ENCODE assay signal across 20 cellular contexts in genomic region chr2:215967590-215968373, GRCh38. TPM values are rescaled to one million over a fixed set of nuclear protein-coding genes. Genes with fewer than 3 reads are reported as not detected.
A peak's percentile ranks its signal among the peaks of the same experiment; 100 is the strongest.
DNase-seq lines count a peak whose midpoint lies in the region; ATAC-seq and TF ChIP-seq lines count a peak whose summit lies in the region.
"Had no signal": no experiment of that assay in that cellular context is flagged by ENCODE, and none has a peak within 500 bp of the region (broad histone marks: within the 10 kb centered on the region; RNA-seq: fewer than 3 reads in every experiment).

No MANE protein-coding gene starts in this region.

- H4K91ac ChIP-seq in IMR-90 (ENCODE audit: insufficient read depth, low read depth, low read length), result no peak overlapping the region

- no peak overlapping the region for H3K4ac ChIP-seq in IMR-90 (ENCODE audit: low read depth, low read length)

- in situ Hi-C loops in IMR-90 (cut with MboI; ENCODE audit: low sequenced_read_pairs), result no loop called here

- H3K9ac ChIP-seq in IMR-90 (ENCODE audit: low read depth, low read length) (no peak overlapping the region), smooth muscle cell (ENCODE audit: low read depth) (no peak overlapping the region)

- no peak for DNase-seq in activated naive CD4-positive, alpha-beta T cell treated with anti-CD3 and anti-CD28 coated beads, Interleukin-2, amount 10 ng/mL, durations not matched to agents 7 days and 5 days
- no peak for DNase-seq in activated naive CD4-positive, alpha-beta T cell treated with anti-CD3 and anti-CD28 coated beads for 36 hours
- DNase-seq in IMR-90 (peak; percentile 25), smooth muscle cell (lab: John Stamatoyannopoulos, UW; ENCODE audit: unreplicated experiment) (no peak), COLO668 (lab: John Stamatoyannopoulos, UW; ENCODE audit: unreplicated experiment) (no peak), HK-2 (ENCODE audit: unreplicated experiment) (no peak), natural killer cell (no peak)
- peak; percentile 26 for DNase-seq in activated CD4-positive, alpha-beta memory T cell treated with anti-CD3 and anti-CD28 coated beads, Interleukin-2, amount 10 ng/mL, durations not matched to agents 7 days and 5 days
- DNase-seq: COR-L47, H7, heart left ventricle, islet precursor cell, mesendoderm, NCI-H1092, NCI-H774, psoas muscle, SW 1271 had no signal

- no peaks in the 10 kb centered on the region for H4K20me1 ChIP-seq in IMR-90 (ENCODE audit: insufficient read depth, low read length)
- no peaks in the 10 kb centered on the region for H4K20me1 ChIP-seq in smooth muscle cell (ENCODE audit: low read depth)

- H3K4me1 ChIP-seq in IMR-90 (ENCODE audit: control insufficient read depth, insufficient read depth, low read length) (no peaks in the 10 kb centered on the region), smooth muscle cell (ENCODE audit: low read depth) (no peaks in the 10 kb centered on the region)
- H3K4me1 ChIP-seq: heart left ventricle, psoas muscle had no signal

- H3K27ac ChIP-seq in IMR-90 (ENCODE audit: insufficient read depth, low read length), result no peak overlapping the region
- peak overlapping the region; percentile 1 for H3K27ac ChIP-seq in smooth muscle cell (ENCODE audit: low read depth)
- H3K27ac ChIP-seq: cardiac muscle cell, heart left ventricle, psoas muscle, RWPE1 had no signal

- H3K9me1 ChIP-seq in IMR-90 (ENCODE audit: insufficient read depth, low read length), result no peaks in the 10 kb centered on the region; the same call in 1 of the 2 replicates

- no peaks in the 10 kb centered on the region for H3F3A ChIP-seq in smooth muscle cell (ENCODE audit: low read depth)

- H3K27ac Mint-ChIP-seq in activated naive CD4-positive, alpha-beta T cell treated with anti-CD3 and anti-CD28 coated beads, Interleukin-2, amount 10 ng/mL, durations not matched to agents 7 days and 5 days, result peak overlapping the region; percentile 80
- H3K27ac Mint-ChIP-seq in activated naive CD4-positive, alpha-beta T cell treated with anti-CD3 and anti-CD28 coated beads for 36 hours, result no peak overlapping the region
- H3K27ac Mint-ChIP-seq in activated CD4-positive, alpha-beta memory T cell treated with anti-CD3 and anti-CD28 coated beads, Interleukin-2, amount 10 ng/mL, durations not matched to agents 7 days and 5 days, result peak overlapping the region; percentile 78
- peak overlapping the region in 1 of 2 donors; percentile 9 for H3K27ac Mint-ChIP-seq in natural killer cell
- H3K27ac Mint-ChIP-seq: nephron had no signal

- no peaks in the 10 kb centered on the region for H3K27me3 Mint-ChIP-seq in activated naive CD4-positive, alpha-beta T cell treated with anti-CD3 and anti-CD28 coated beads, Interleukin-2, amount 10 ng/mL, durations not matched to agents 7 days and 5 days
- no peaks in the 10 kb centered on the region for H3K27me3 Mint-ChIP-seq in activated naive CD4-positive, alpha-beta T cell treated with anti-CD3 and anti-CD28 coated beads for 36 hours (ENCODE audit: low read depth)
- H3K27me3 Mint-ChIP-seq in activated CD4-positive, alpha-beta memory T cell treated with anti-CD3 and anti-CD28 coated beads, Interleukin-2, amount 10 ng/mL, durations not matched to agents 7 days and 5 days, result no peaks in the 10 kb centered on the region
- H3K27me3 Mint-ChIP-seq in natural killer cell (ENCODE audit: low read depth in 2 of 2), result no peaks in the 10 kb centered on the region

- no peaks in the 10 kb centered on the region for H3K79me1 ChIP-seq in IMR-90 (ENCODE audit: low read depth in 1 of 2, low read length in 2 of 2)

- H3K9me3 ChIP-seq in IMR-90 (ENCODE audit: control insufficient read depth, insufficient read depth, low read length), result no peaks in the 10 kb centered on the region
- no peaks in the 10 kb centered on the region for H3K9me3 ChIP-seq in smooth muscle cell (replicated peaks; ENCODE audit: low read depth)
- H3K9me3 ChIP-seq: heart left ventricle, psoas muscle had no signal

- POLR2A ChIA-PET in IMR-90 (lab: Charles Lee; ENCODE audit: unreplicated experiment), result no interaction called here
- POLR2A ChIA-PET in activated CD4-positive, alpha-beta memory T cell treated with anti-CD3 and anti-CD28 coated beads, Interleukin-2, amount 10 ng/mL, durations not matched to agents 7 days and 5 days (lab: Charles Lee), result interaction anchor here (1.3 to 2.4 kb wide), 5 partner anchors 11 to 114 kb away, joined by 3 to 12 read pairs (median 4); partner anchors contain the start of genes PECR and TMEM169

- no CpG with 5 or more reads among the region's 3 CpGs for WGBS in IMR-90 (ENCODE audit: extremely low coverage in 2 of 2, insufficient read length in 1 of 2), 2 experiments
- 85% methylated on average over 3 of the region's 3 CpGs for WGBS in smooth muscle cell (ENCODE audit: low lambda C conversion rate)

- H3K4me1 Mint-ChIP-seq in activated naive CD4-positive, alpha-beta T cell treated with anti-CD3 and anti-CD28 coated beads, Interleukin-2, amount 10 ng/mL, durations not matched to agents 7 days and 5 days, result peaks cover 42% of the 10 kb centered on the region
- H3K4me1 Mint-ChIP-seq in activated naive CD4-positive, alpha-beta T cell treated with anti-CD3 and anti-CD28 coated beads for 36 hours (ENCODE audit: low read depth), result peaks cover 24% of the 10 kb centered on the region
- H3K4me1 Mint-ChIP-seq in activated CD4-positive, alpha-beta memory T cell treated with anti-CD3 and anti-CD28 coated beads, Interleukin-2, amount 10 ng/mL, durations not matched to agents 7 days and 5 days, result peaks cover 56% of the 10 kb centered on the region
- H3K4me1 Mint-ChIP-seq in natural killer cell, result peaks cover 16 to 34% of the 10 kb centered on the region in 2 donors
- H3K4me1 Mint-ChIP-seq: nephron had no signal

- no peak overlapping the region for H2BK5ac ChIP-seq in IMR-90 (ENCODE audit: low read depth, low read length, poor library complexity, severe bottlenecking)

- no peak for TF ChIP-seq POLR2A in IMR-90 (IDR thresholded peaks at IDR 0.05; ENCODE audit: low read depth, low read length)

- H2AK9ac ChIP-seq in IMR-90 (replicated peaks; ENCODE audit: low read depth, low read length, poor library complexity), result no peak overlapping the region

- H3K4me2 ChIP-seq in IMR-90 (ENCODE audit: low read depth, low read length) (no peak overlapping the region), smooth muscle cell (no peak overlapping the region)

- H2AFZ ChIP-seq in IMR-90 (replicated peaks; ENCODE audit: low read length, poor library complexity), result no peak overlapping the region
- no peak overlapping the region for H2AFZ ChIP-seq in smooth muscle cell (ENCODE audit: low read depth)

- no peak for ATAC-seq in IMR-90 (ENCODE audit: low read depth)
- ATAC-seq in natural killer cell, result no peak
- ATAC-seq: heart left ventricle, psoas muscle had no signal

- CTCF ChIA-PET in activated naive CD4-positive, alpha-beta T cell treated with anti-CD3 and anti-CD28 coated beads, Interleukin-2, amount 10 ng/mL, durations not matched to agents 7 days and 5 days (lab: Charles Lee), result interaction anchor here (1.2 to 2.0 kb wide), 2 partner anchors 18 to 41 kb away, joined by 3 to 5 read pairs; no protein-coding TSS in a partner anchor
- CTCF ChIA-PET in activated naive CD4-positive, alpha-beta T cell treated with anti-CD3 and anti-CD28 coated beads for 36 hours (lab: Charles Lee), result interaction anchor here (0.7 to 1.0 kb wide), 2 partner anchors 18 to 37 kb away, joined by 3 read pairs; no protein-coding TSS in a partner anchor
- CTCF ChIA-PET in IMR-90 (lab: Yijun Ruan, JAX), result no interaction called here
- CTCF ChIA-PET in activated CD4-positive, alpha-beta memory T cell treated with anti-CD3 and anti-CD28 coated beads, Interleukin-2, amount 10 ng/mL, durations not matched to agents 7 days and 5 days (lab: Charles Lee), result interaction anchor here (1.0 to 2.6 kb wide), 6 partner anchors 9 to 52 kb away, joined by 3 to 12 read pairs (median 4); no protein-coding TSS in a partner anchor

- H3K14ac ChIP-seq in IMR-90 (replicated peaks; ENCODE audit: low read depth, low read length), result no peak overlapping the region

- H3K27me3 ChIP-seq in IMR-90 (ENCODE audit: control insufficient read depth, insufficient read depth, low read length) (no peaks in the 10 kb centered on the region), smooth muscle cell (ENCODE audit: low read depth) (no peaks in the 10 kb centered on the region)
- H3K27me3 ChIP-seq: cardiac muscle cell, heart left ventricle had no signal

- peaks cover 4% of the 10 kb centered on the region for H3K79me2 ChIP-seq in smooth muscle cell (ENCODE audit: low read depth)

- H4K5ac ChIP-seq in IMR-90 (ENCODE audit: low read depth, low read length), result no peak overlapping the region

- no peak for TF ChIP-seq CTCF in IMR-90 (conservative IDR thresholded peaks at IDR 0.05; ENCODE audit: low read depth, low read length)
- no peak for TF ChIP-seq CTCF in smooth muscle cell (IDR thresholded peaks at IDR 0.05; ENCODE audit: borderline replicate concordance, insufficient read depth, poor library complexity, severe bottlenecking)
- TF ChIP-seq CTCF in natural killer cell (IDR thresholded peaks at IDR 0.05), result no peak

- H3K56ac ChIP-seq in IMR-90 (ENCODE audit: extremely low read depth, insufficient read depth, low read length), result no peak overlapping the region

- H3K4me3 Mint-ChIP-seq in activated naive CD4-positive, alpha-beta T cell treated with anti-CD3 and anti-CD28 coated beads, Interleukin-2, amount 10 ng/mL, durations not matched to agents 7 days and 5 days, result no peak overlapping the region
- no peak overlapping the region for H3K4me3 Mint-ChIP-seq in activated naive CD4-positive, alpha-beta T cell treated with anti-CD3 and anti-CD28 coated beads for 36 hours
- H3K4me3 Mint-ChIP-seq in activated CD4-positive, alpha-beta memory T cell treated with anti-CD3 and anti-CD28 coated beads, Interleukin-2, amount 10 ng/mL, durations not matched to agents 7 days and 5 days, result no peak overlapping the region
- H3K4me3 Mint-ChIP-seq in natural killer cell, result no peak overlapping the region
- H3K4me3 Mint-ChIP-seq: nephron had no signal

- intact Hi-C loops in activated naive CD4-positive, alpha-beta T cell treated with anti-CD3 and anti-CD28 coated beads for 36 hours (cut with micrococcal nuclease), result no loop called here
- intact Hi-C loops in IMR-90 (cut with micrococcal nuclease), result no loop called here
- intact Hi-C loops in natural killer cell (cut with micrococcal nuclease), result no loop called here

- TF ChIP-seq RAD21 in IMR-90 (IDR thresholded peaks at IDR 0.05; ENCODE audit: low read length), result no peak

- H2BK20ac ChIP-seq in IMR-90 (ENCODE audit: low read depth, low read length), result no peak overlapping the region

- H3K36me3 ChIP-seq in IMR-90 (ENCODE audit: control insufficient read depth, insufficient read depth, low read length) (no peaks in the 10 kb centered on the region), smooth muscle cell (ENCODE audit: low read depth) (no peaks in the 10 kb centered on the region)
- H3K36me3 ChIP-seq: cardiac muscle cell, heart left ventricle had no signal

- no peak overlapping the region for H2BK15ac ChIP-seq in IMR-90 (ENCODE audit: low read depth, low read length)

- H2AK5ac ChIP-seq in IMR-90 (ENCODE audit: low read depth, low read length), result no peak overlapping the region

- H3K23ac ChIP-seq in IMR-90 (ENCODE audit: low read depth, low read length), result no peak overlapping the region

- H3K18ac ChIP-seq in IMR-90 (ENCODE audit: low read depth, low read length), result no peak overlapping the region

- H4K8ac ChIP-seq in IMR-90 (ENCODE audit: low read depth in 2 of 2, low read length in 2 of 2), result no peak overlapping the region

- BruUV-seq in IMR-90 (replicated peaks; lab: Mats Ljungman, UMichigan), result no TSS peak

- H3K4me3 ChIP-seq in IMR-90 (ENCODE audit: insufficient read depth, low read depth, low read length) (no peak overlapping the region), smooth muscle cell (no peak overlapping the region)
- H3K4me3 ChIP-seq: cardiac muscle cell, heart left ventricle, psoas muscle had no signal

- peaks cover 5% of the 10 kb centered on the region for H3K9me3 Mint-ChIP-seq in activated naive CD4-positive, alpha-beta T cell treated with anti-CD3 and anti-CD28 coated beads, Interleukin-2, amount 10 ng/mL, durations not matched to agents 7 days and 5 days
- H3K9me3 Mint-ChIP-seq in activated naive CD4-positive, alpha-beta T cell treated with anti-CD3 and anti-CD28 coated beads for 36 hours, result peaks cover 3% of the 10 kb centered on the region
- peaks cover 3% of the 10 kb centered on the region for H3K9me3 Mint-ChIP-seq in activated CD4-positive, alpha-beta memory T cell treated with anti-CD3 and anti-CD28 coated beads, Interleukin-2, amount 10 ng/mL, durations not matched to agents 7 days and 5 days
- no peaks in the 10 kb centered on the region for H3K9me3 Mint-ChIP-seq in natural killer cell
- H3K9me3 Mint-ChIP-seq: nephron had no signal

- peaks cover 31% of the 10 kb centered on the region for H3K36me3 Mint-ChIP-seq in activated naive CD4-positive, alpha-beta T cell treated with anti-CD3 and anti-CD28 coated beads, Interleukin-2, amount 10 ng/mL, durations not matched to agents 7 days and 5 days
- H3K36me3 Mint-ChIP-seq in activated naive CD4-positive, alpha-beta T cell treated with anti-CD3 and anti-CD28 coated beads for 36 hours (ENCODE audit: low read depth), result peaks cover 9% of the 10 kb centered on the region
- peaks cover 22% of the 10 kb centered on the region for H3K36me3 Mint-ChIP-seq in activated CD4-positive, alpha-beta memory T cell treated with anti-CD3 and anti-CD28 coated beads, Interleukin-2, amount 10 ng/mL, durations not matched to agents 7 days and 5 days (ENCODE audit: low read depth)
- no peaks in the 10 kb centered on the region for H3K36me3 Mint-ChIP-seq in natural killer cell

- dilution Hi-C loops in IMR-90 (cut with HindIII; ENCODE audit: low sequenced_read_pairs, unreplicated experiment), result no loop called here

- no peak overlapping the region for H2BK120ac ChIP-seq in IMR-90 (ENCODE audit: low read depth, low read length)

RNA-seq across cellular contexts. Expression of gene MREG, which starts 45.6 kb away (rescaled TPM):
- total RNA-seq in activated naive CD4-positive, alpha-beta T cell treated with anti-CD3 and anti-CD28 coated beads for 36 hours, result 1 to 10 TPM; 3.1 to 3.9 TPM
- 1.7 and 1.8 TPM in 2 replicates for total RNA-seq in IMR-90 (2012; rRNA removed)
- 1.0 and 1.1 TPM in 2 replicates for polyA plus RNA-seq in IMR-90 (2012; rRNA removed)
- 0.34 and 0.43 TPM in 2 replicates for polyA plus RNA-seq in IMR-90 (2012; cell fraction: cytosol; rRNA removed)
- 0.20 and 1.4 TPM in 2 replicates for polyA plus RNA-seq in IMR-90 (2012; cell fraction: nucleus; rRNA removed; ENCODE audit: low replicate concordance)
- total RNA-seq in activated CD4-positive, alpha-beta memory T cell treated with anti-CD3 and anti-CD28 coated beads, Interleukin-2, amount 10 ng/mL, durations not matched to agents 7 days and 5 days, result 10 to 100 TPM; 12.6 to 15.1 TPM
- total RNA-seq in smooth muscle cell, result 5.5 and 5.7 TPM in 2 replicates
- 1.8 and 2.3 TPM in 2 replicates for polyA plus RNA-seq in smooth muscle cell
- 1 to 10 TPM; 4.0 to 9.8 (median 6.8) TPM for total RNA-seq in natural killer cell

Comparison
In these comparisons a context has a peak if more than half of its experiments do, and no peak if none do; other contexts are left out.
1. DNase-seq: peak in IMR-90 (single experiment) and activated CD4-positive, alpha-beta memory T cell treated with anti-CD3 and anti-CD28 coated beads, Interleukin-2, amount 10 ng/mL, durations not matched to agents 7 days and 5 days (single experiment); none in activated naive CD4-positive, alpha-beta T cell treated with anti-CD3 and anti-CD28 coated beads, Interleukin-2, amount 10 ng/mL, durations not matched to agents 7 days and 5 days (single experiment), activated naive CD4-positive, alpha-beta T cell treated with anti-CD3 and anti-CD28 coated beads for 36 hours (single experiment), smooth muscle cell (single experiment), COLO668 (single experiment), HK-2 (single experiment) and natural killer cell (single experiment).